In the genomic region with DNA sequence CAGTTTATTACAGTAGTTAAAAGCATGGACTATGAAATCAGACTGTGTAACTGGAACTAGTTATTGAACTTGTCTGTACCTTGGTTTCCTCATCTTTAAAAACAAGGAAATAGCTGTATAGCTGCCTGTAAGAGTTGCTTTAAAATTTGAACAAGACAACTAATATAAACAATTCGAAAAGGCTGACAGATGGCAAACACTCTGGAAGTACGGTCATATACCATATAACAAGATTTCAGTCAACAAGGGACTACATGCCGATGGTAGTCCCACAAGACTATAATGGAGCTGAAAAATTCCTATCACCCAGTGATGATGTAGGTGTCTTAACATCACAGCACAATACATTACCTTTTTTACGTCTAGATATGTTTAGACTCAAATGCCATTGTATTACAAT, we compare ENCODE assay signal across 30 cellular contexts.
"Had no signal": no experiment of that assay in that cellular context is flagged by ENCODE, and none has a peak within 500 bp of the region (broad histone marks: within the 10 kb centered on the region; RNA-seq: fewer than 3 reads in every experiment).

No MANE protein-coding gene starts in this region.

- H3K4me3 Mint-ChIP-seq: activated CD4-positive, alpha-beta memory T cell treated with anti-CD3 and anti-CD28 coated beads for 36 hours; activated CD4-positive, alpha-beta T cell treated with anti-CD3 and anti-CD28 coated beads for 36 hours; activated CD4-positive, alpha-beta T cell treated with anti-CD3 and anti-CD28 coated beads, Interleukin-2, amount 10 ng/mL, durations not matched to agents 24 days and 14 days; activated CD8-positive, alpha-beta memory T cell treated with anti-CD3 and anti-CD28 coated beads, Interleukin-2, amount 10 ng/mL, durations not matched to agents 7 days and 5 days; activated CD8-positive, alpha-beta T cell treated with anti-CD3 and anti-CD28 coated beads, Interleukin-2, amount 10 ng/mL, durations not matched to agents 7 days and 5 days; activated naive CD4-positive, alpha-beta T cell treated with anti-CD3 and anti-CD28 coated beads for 36 hours; activated naive CD4-positive, alpha-beta T cell treated with anti-CD3 and anti-CD28 coated beads, Interleukin-2, amount 50 U/mL, for 24 hours; activated naive CD8-positive, alpha-beta T cell treated with anti-CD3 and anti-CD28 coated beads, Interleukin-2, amount 10 ng/mL, durations not matched to agents 7 days and 5 days; activated T-helper 1 cell treated with anti-CD3 and anti-CD28 coated beads, Interleukin-12 subunit alpha, Interleukin-12 subunit beta, Interleukin-2, Interleukin-4 antibody, amounts not matched to agents 30 ng/mL and 10 ng/mL and 1 ng/mL, durations not matched to agents 14 hours and 24 hours and 36 hours; effector memory CD8-positive, alpha-beta T cell had no signal

- H3K9me3 Mint-ChIP-seq: activated CD4-positive, alpha-beta memory T cell treated with anti-CD3 and anti-CD28 coated beads for 36 hours; activated CD4-positive, alpha-beta T cell treated with anti-CD3 and anti-CD28 coated beads, Interleukin-2, amount 10 ng/mL, durations not matched to agents 24 days and 14 days; activated naive CD4-positive, alpha-beta T cell treated with anti-CD3 and anti-CD28 coated beads for 36 hours; activated naive CD4-positive, alpha-beta T cell treated with anti-CD3 and anti-CD28 coated beads, Interleukin-2, amount 50 U/mL, for 24 hours; activated naive CD8-positive, alpha-beta T cell treated with anti-CD3 and anti-CD28 coated beads, Interleukin-2, amount 10 ng/mL, durations not matched to agents 7 days and 5 days; activated T-helper 1 cell treated with anti-CD3 and anti-CD28 coated beads, Interleukin-12 subunit alpha, Interleukin-12 subunit beta, Interleukin-2, Interleukin-4 antibody, amounts not matched to agents 30 ng/mL and 10 ng/mL and 1 ng/mL, durations not matched to agents 14 hours and 24 hours and 36 hours; activated T-helper 2 cell treated with anti-CD3 and anti-CD28 coated beads, Interferon-gamma antibody, Interleukin-2, Interleukin-4, amounts not matched to agents 10 μg/mL and 5 μg/mL and 100 μg/mL, durations not matched to agents 14 hours and 24 hours and 36 hours; effector memory CD8-positive, alpha-beta T cell had no signal

- DNase-seq: activated CD4-positive, alpha-beta memory T cell treated with anti-CD3 and anti-CD28 coated beads for 36 hours; activated CD4-positive, alpha-beta T cell treated with anti-CD3 and anti-CD28 coated beads for 36 hours; activated CD4-positive, alpha-beta T cell treated with anti-CD3 and anti-CD28 coated beads, Interleukin-2, amount 10 ng/mL, durations not matched to agents 24 days and 14 days; activated CD4-positive, CD25-positive, alpha-beta regulatory T cell; activated CD4-positive, CD25-positive, alpha-beta regulatory T cell treated with anti-CD3 and anti-CD28 coated beads, Interleukin-2, amount 50 U/mL, for 72 hours; activated CD8-positive, alpha-beta memory T cell treated with anti-CD3 and anti-CD28 coated beads, Interleukin-2, amount 10 ng/mL, durations not matched to agents 7 days and 5 days; activated CD8-positive, alpha-beta memory T cell treated with anti-CD3 and anti-CD28 coated beads, Interleukin-2, amount 50 U/mL, for 4 hours; activated CD8-positive, alpha-beta T cell treated with anti-CD3 and anti-CD28 coated beads, Interleukin-2, amount 10 ng/mL, durations not matched to agents 7 days and 5 days; activated effector memory CD4-positive, alpha-beta T cell treated with anti-CD3 and anti-CD28 coated beads, Interleukin-2, amount 50 U/mL, for 16 hours; activated naive CD4-positive, alpha-beta T cell treated with anti-CD3 and anti-CD28 coated beads for 36 hours; activated naive CD8-positive, alpha-beta T cell treated with anti-CD3 and anti-CD28 coated beads, Interleukin-2, amount 10 ng/mL, durations not matched to agents 7 days and 5 days; activated T-cell treated with anti-CD3 and anti-CD28 coated beads, Interleukin-2, amount 50 U/mL, for 1 hour; activated T-cell treated with anti-CD3 and anti-CD28 coated beads, Interleukin-2, amount 50 U/mL, for 48 hours; amniotic stem cell; anterior cingulate cortex; brain microvascular endothelial cell; caudate nucleus; cortex of kidney; dermis blood vessel endothelial cell; effector CD4-positive, alpha-beta T cell; effector memory CD8-positive, alpha-beta T cell; erythroblast; foreskin keratinocyte; gastrocnemius medialis; glutamatergic neuron; heart left ventricle; T-helper 2 cell had no signal

- H3K27me3 Mint-ChIP-seq: activated CD4-positive, alpha-beta memory T cell treated with anti-CD3 and anti-CD28 coated beads for 36 hours; activated CD4-positive, alpha-beta T cell treated with anti-CD3 and anti-CD28 coated beads for 36 hours; activated CD4-positive, alpha-beta T cell treated with anti-CD3 and anti-CD28 coated beads, Interleukin-2, amount 10 ng/mL, durations not matched to agents 24 days and 14 days; activated CD8-positive, alpha-beta memory T cell treated with anti-CD3 and anti-CD28 coated beads, Interleukin-2, amount 10 ng/mL, durations not matched to agents 7 days and 5 days; activated naive CD4-positive, alpha-beta T cell treated with anti-CD3 and anti-CD28 coated beads, Interleukin-2, amount 50 U/mL, for 24 hours; activated naive CD8-positive, alpha-beta T cell treated with anti-CD3 and anti-CD28 coated beads, Interleukin-2, amount 10 ng/mL, durations not matched to agents 7 days and 5 days; effector memory CD8-positive, alpha-beta T cell had no signal

- H3K27ac Mint-ChIP-seq: activated CD4-positive, alpha-beta memory T cell treated with anti-CD3 and anti-CD28 coated beads for 36 hours; activated CD4-positive, alpha-beta T cell treated with anti-CD3 and anti-CD28 coated beads for 36 hours; activated CD4-positive, alpha-beta T cell treated with anti-CD3 and anti-CD28 coated beads, Interleukin-2, amount 10 ng/mL, durations not matched to agents 24 days and 14 days; activated CD8-positive, alpha-beta memory T cell treated with anti-CD3 and anti-CD28 coated beads, Interleukin-2, amount 10 ng/mL, durations not matched to agents 7 days and 5 days; activated CD8-positive, alpha-beta T cell treated with anti-CD3 and anti-CD28 coated beads, Interleukin-2, amount 10 ng/mL, durations not matched to agents 7 days and 5 days; activated naive CD4-positive, alpha-beta T cell treated with anti-CD3 and anti-CD28 coated beads for 36 hours; activated naive CD8-positive, alpha-beta T cell treated with anti-CD3 and anti-CD28 coated beads, Interleukin-2, amount 10 ng/mL, durations not matched to agents 7 days and 5 days; activated T-helper 1 cell treated with anti-CD3 and anti-CD28 coated beads, Interleukin-12 subunit alpha, Interleukin-12 subunit beta, Interleukin-2, Interleukin-4 antibody, amounts not matched to agents 30 ng/mL and 10 ng/mL and 1 ng/mL, durations not matched to agents 14 hours and 24 hours and 36 hours; activated T-helper 2 cell treated with anti-CD3 and anti-CD28 coated beads, Interferon-gamma antibody, Interleukin-2, Interleukin-4, amounts not matched to agents 10 μg/mL and 5 μg/mL and 100 μg/mL, durations not matched to agents 14 hours and 24 hours and 36 hours; effector memory CD8-positive, alpha-beta T cell had no signal

- ATAC-seq: activated CD4-positive, alpha-beta T cell treated with anti-CD3 and anti-CD28 coated beads for 36 hours; activated CD8-positive, alpha-beta memory T cell treated with anti-CD3 and anti-CD28 coated beads, Interleukin-2, amount 10 ng/mL, durations not matched to agents 7 days and 5 days; activated CD8-positive, alpha-beta T cell treated with anti-CD3 and anti-CD28 coated beads, Interleukin-2, amount 10 ng/mL, durations not matched to agents 7 days and 5 days; effector memory CD8-positive, alpha-beta T cell; foreskin keratinocyte; gastrocnemius medialis; heart left ventricle had no signal
